15 cellular contexts compared by ENCODE assay signal in genomic region chr10:35872666-35873065, GRCh38.
DNase-seq lines count a peak whose midpoint lies in the region; ATAC-seq and TF ChIP-seq lines count a peak whose summit lies in the region.
"Had no signal": no experiment of that assay in that cellular context is flagged by ENCODE, and none has a peak within 500 bp of the region (broad histone marks: within the 10 kb centered on the region; RNA-seq: fewer than 3 reads in every experiment).

No MANE protein-coding gene starts in this region.

- DNase-seq in NCI-H345 (lab: John Stamatoyannopoulos, UW) (peak; percentile 68), NCI-H345 treated with DMSO at 0.1 percent for 48 hours (lab: John Stamatoyannopoulos, UW; ENCODE audit: unreplicated experiment) (no peak), NCI-H446 (lab: John Stamatoyannopoulos, UW) (peak; percentile 38 to 87), glutamatergic neuron (no peak), osteocyte (ENCODE audit: extremely low spot score, unreplicated experiment) (no peak), AG08396 (ENCODE audit: low spot score) (no peak), iPS-NIHi7 (ENCODE audit: extremely low spot score) (no peak)
- DNase-seq: 8988T, DMS79 treated with DMSO at 0.1 percent for 48 hours, GDM1, MV-4-11, NCI-H146, T-helper 17 cell had no signal

- H3K27me3 Mint-ChIP-seq in glutamatergic neuron (ENCODE audit: unreplicated experiment) (peaks cover 2% of the 10 kb centered on the region), osteocyte (ENCODE audit: unreplicated experiment) (no peaks in the 10 kb centered on the region)
- H3K27me3 Mint-ChIP-seq: T-helper 17 cell had no signal

- no peak for TF ChIP-seq CTCF in glutamatergic neuron (IDR thresholded peaks at IDR 0.05; ENCODE audit: partially characterized antibody, unreplicated experiment)
- no peak for TF ChIP-seq CTCF in osteocyte (IDR thresholded peaks at IDR 0.05)

- H3K9me3 Mint-ChIP-seq in glutamatergic neuron (ENCODE audit: unreplicated experiment) (no peaks in the 10 kb centered on the region), osteocyte (ENCODE audit: unreplicated experiment) (no peaks in the 10 kb centered on the region)

- H3K36me3 Mint-ChIP-seq in glutamatergic neuron (ENCODE audit: unreplicated experiment): no peaks in the 10 kb centered on the region
- H3K36me3 Mint-ChIP-seq in osteocyte (ENCODE audit: unreplicated experiment): no peaks in the 10 kb centered on the region

- peaks cover 34% of the 10 kb centered on the region for H3K4me1 Mint-ChIP-seq in glutamatergic neuron (ENCODE audit: low read depth, unreplicated experiment)
- peaks cover 65% of the 10 kb centered on the region for H3K4me1 Mint-ChIP-seq in osteocyte (ENCODE audit: unreplicated experiment)

- ATAC-seq in HG03159 (IDR thresholded peaks at IDR 0.05; ENCODE audit: unreplicated experiment): no peak
- ATAC-seq: Right ventricle myocardium inferior, T-helper 17 cell had no signal

- no peak overlapping the region for H3K4me3 Mint-ChIP-seq in glutamatergic neuron (ENCODE audit: unreplicated experiment)
- no peak overlapping the region for H3K4me3 Mint-ChIP-seq in osteocyte (ENCODE audit: unreplicated experiment)
- H3K4me3 Mint-ChIP-seq: T-helper 17 cell had no signal

- H3K27ac Mint-ChIP-seq in glutamatergic neuron (ENCODE audit: unreplicated experiment): peak overlapping the region; percentile 65
- no peak overlapping the region for H3K27ac Mint-ChIP-seq in osteocyte (ENCODE audit: unreplicated experiment)
- H3K27ac Mint-ChIP-seq: T-helper 17 cell had no signal

Comparison
In these comparisons a context has a peak if more than half of its experiments do, and no peak if none do; other contexts are left out.
1. DNase-seq: peak in NCI-H345 (single experiment) and NCI-H446 (2 of 2); none in NCI-H345 treated with DMSO at 0.1 percent for 48 hours (single experiment), glutamatergic neuron (single experiment), osteocyte (single experiment), AG08396 (single experiment) and iPS-NIHi7 (single experiment).